In the genomic region with DNA sequence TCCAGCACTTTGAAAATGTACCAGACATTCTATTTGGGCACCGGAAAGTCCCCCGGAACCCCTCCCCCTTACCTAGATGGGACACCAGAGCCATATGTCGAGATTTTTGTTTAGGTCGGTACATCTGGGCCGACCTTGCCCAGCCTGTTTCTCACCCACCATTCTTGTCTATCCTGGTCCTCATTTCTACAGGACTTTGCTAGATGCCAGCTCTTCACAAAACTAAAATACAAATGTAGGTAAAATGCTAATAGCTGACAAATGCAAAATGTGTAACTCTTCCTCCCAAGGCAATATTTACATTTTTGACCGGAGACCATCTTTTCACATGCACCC, we compare ENCODE assay signal across 1 cellular context.
TF ChIP-seq lines count a peak whose summit lies in the region.

No MANE protein-coding gene starts in this region.

TF ChIP-seq in GM12878, 131 proteins besides CTCF, POLR2A, EP300 and RAD21:
- TF ChIP-seq, protein P1, sequence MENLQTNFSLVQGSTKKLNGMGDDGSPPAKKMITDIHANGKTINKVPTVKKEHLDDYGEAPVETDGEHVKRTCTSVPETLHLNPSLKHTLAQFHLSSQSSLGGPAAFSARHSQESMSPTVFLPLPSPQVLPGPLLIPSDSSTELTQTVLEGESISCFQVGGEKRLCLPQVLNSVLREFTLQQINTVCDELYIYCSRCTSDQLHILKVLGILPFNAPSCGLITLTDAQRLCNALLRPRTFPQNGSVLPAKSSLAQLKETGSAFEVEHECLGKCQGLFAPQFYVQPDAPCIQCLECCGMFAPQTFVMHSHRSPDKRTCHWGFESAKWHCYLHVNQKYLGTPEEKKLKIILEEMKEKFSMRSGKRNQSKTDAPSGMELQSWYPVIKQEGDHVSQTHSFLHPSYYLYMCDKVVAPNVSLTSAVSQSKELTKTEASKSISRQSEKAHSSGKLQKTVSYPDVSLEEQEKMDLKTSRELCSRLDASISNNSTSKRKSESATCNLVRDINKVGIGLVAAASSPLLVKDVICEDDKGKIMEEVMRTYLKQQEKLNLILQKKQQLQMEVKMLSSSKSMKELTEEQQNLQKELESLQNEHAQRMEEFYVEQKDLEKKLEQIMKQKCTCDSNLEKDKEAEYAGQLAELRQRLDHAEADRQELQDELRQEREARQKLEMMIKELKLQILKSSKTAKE (IDR thresholded peaks at IDR 0.05; ENCODE audit: low read depth, poor library complexity, severe bottlenecking) = peak; percentile 2
- 0 out of 4 replicates have a peak, but pooled peaks of 1 of the 2 experiments have one; percentile 6 for TF ChIP-seq IKZF2 (IDR thresholded peaks at IDR 0.05)
- 0 out of 2 replicates have a peak, but pooled peaks have one; percentile 7 for TF ChIP-seq FOXM1 (IDR thresholded peaks at IDR 0.05; ENCODE audit: low read depth, low read length)
